17 cellular contexts compared by ENCODE assay signal in genomic region chr19:50204081-50204428, GRCh38. TPM values are rescaled to one million over a fixed set of nuclear protein-coding genes. Genes with fewer than 3 reads are reported as not detected.
DNase-seq lines count a peak whose midpoint lies in the region; TF ChIP-seq lines count a peak whose summit lies in the region.
"Had no signal": no experiment of that assay in that cellular context is flagged by ENCODE, and none has a peak within 500 bp of the region (broad histone marks: within the 10 kb centered on the region; RNA-seq: fewer than 3 reads in every experiment).

No MANE protein-coding gene starts in this region.

- CTCF ChIA-PET in HEK293 (lab: Yijun Ruan, JAX) = interaction anchor here (1.0 kb wide), 1 partner anchor 39 kb away, joined by 7 read pairs; no protein-coding TSS in a partner anchor

- H3K27me3 ChIP-seq in mesendoderm (ENCODE audit: insufficient read depth, low read length, poor library complexity) (no peaks in the 10 kb centered on the region), stomach (peaks cover 0 to 77% (median 41%) of the 10 kb centered on the region in 3 donors)
- H3K27me3 ChIP-seq: BE2C had no signal

- no peak for TF ChIP-seq CTCF in HEK293 (tag by site-specific recombination; IDR thresholded peaks at IDR 0.05)
- TF ChIP-seq CTCF in chondrocyte (IDR thresholded peaks at IDR 0.05) = no peak
- TF ChIP-seq CTCF in stomach (IDR thresholded peaks at IDR 0.05) = no peak
- no peak for TF ChIP-seq CTCF in CD14-positive monocyte (IDR thresholded peaks at IDR 0.05)

- H3K27ac Mint-ChIP-seq in chondrocyte (ENCODE audit: unreplicated experiment) (no peak overlapping the region), CD14-positive monocyte (no peak overlapping the region)
- H3K27ac Mint-ChIP-seq: activated CD8-positive, alpha-beta T cell treated with anti-CD3 and anti-CD28 coated beads for 36 hours; immature natural killer cell; natural killer cell had no signal

- no CpG with 5 or more reads among the region's 7 CpGs for WGBS in mesendoderm (ENCODE audit: extremely low coverage, insufficient coverage, low lambda C conversion rate)
- 43 to 53% (median 50%) methylated on average over 7 of the region's 7 CpGs for WGBS in stomach, 5 donors

- H3K4me3 ChIP-seq in HEK293 (ENCODE audit: low read depth, low read length) = peak overlapping the region; percentile 53; the same call in 1 of the 2 replicates
- H3K4me3 ChIP-seq in mesendoderm (ENCODE audit: low read length) = no peak overlapping the region
- peak overlapping the region; percentile 55 to 64 (median 58) for H3K4me3 ChIP-seq in stomach

- intact Hi-C loops in stomach (cut with DNase I; ENCODE audit: low total_unique reads) (no loop called here), CD14-positive monocyte (cut with micrococcal nuclease) (no loop called here)

- H3K27ac ChIP-seq in HEK293 (ENCODE audit: extremely low read depth, low read depth, low read length) = no peak overlapping the region
- no peak overlapping the region for H3K27ac ChIP-seq in mesendoderm (ENCODE audit: low read depth, low read length)
- H3K27ac ChIP-seq in stomach = peak overlapping the region; percentile 87 to 91 (median 88)

- H2BK120ac ChIP-seq in mesendoderm (ENCODE audit: low read depth, low read length) = no peak overlapping the region

- TF ChIP-seq POLR2A in stomach (IDR thresholded peaks at IDR 0.05) = no peak

- H3K36me3 Mint-ChIP-seq in chondrocyte (ENCODE audit: low read depth) (peaks cover 1% of the 10 kb centered on the region), CD14-positive monocyte (no peaks in the 10 kb centered on the region)
- H3K36me3 Mint-ChIP-seq: immature natural killer cell, natural killer cell had no signal

- H4K5ac ChIP-seq in mesendoderm (ENCODE audit: low read length) = no peak overlapping the region

- H3K18ac ChIP-seq in mesendoderm (ENCODE audit: low read length) = no peak overlapping the region

- TF ChIP-seq EP300 in stomach (IDR thresholded peaks at IDR 0.05) = no peak

- H3K4ac ChIP-seq in mesendoderm (ENCODE audit: low read depth, low read length) = no peak overlapping the region

- peak overlapping the region; percentile 61 for H3K4me3 Mint-ChIP-seq in chondrocyte (ENCODE audit: unreplicated experiment)
- peak overlapping the region in 1 of 2 donors; percentile 66 for H3K4me3 Mint-ChIP-seq in CD14-positive monocyte
- H3K4me3 Mint-ChIP-seq: activated CD8-positive, alpha-beta T cell treated with anti-CD3 and anti-CD28 coated beads for 36 hours; natural killer cell had no signal

- peaks cover 5% of the 10 kb centered on the region for H3K4me1 Mint-ChIP-seq in chondrocyte (ENCODE audit: low read depth)
- H3K4me1 Mint-ChIP-seq in CD14-positive monocyte = no peaks in the 10 kb centered on the region
- H3K4me1 Mint-ChIP-seq: natural killer cell had no signal

- H3K56ac ChIP-seq in mesendoderm (ENCODE audit: low read length) = peak overlapping the region; percentile 81

- no peak overlapping the region for H2AK5ac ChIP-seq in mesendoderm (ENCODE audit: low read length)

- H3K4me1 ChIP-seq in HEK293 (ENCODE audit: control insufficient read depth, insufficient read depth, low read length) (peaks cover 3% of the 10 kb centered on the region; the same call in 1 of the 2 replicates), mesendoderm (ENCODE audit: control insufficient read depth, low read depth, low read length) (no peaks in the 10 kb centered on the region), stomach (peaks cover 3 to 39% (median 34%) of the 10 kb centered on the region in 4 donors)
- H3K4me1 ChIP-seq: BE2C had no signal

- POLR2A ChIA-PET in HEK293 (lab: Yijun Ruan, JAX) = interaction anchor here (1.2 kb wide), 2 partner anchors 31 to 180 kb away, joined by 4 to 8 read pairs; partner anchors contain the start of gene POLD1

- DNase-seq in chondrocyte (ENCODE audit: low spot score) (peak; percentile 13), mesendoderm (no peak), stomach (no peak), hippocampal formation (lab: John Stamatoyannopoulos, UW) (no peak), DMS114 treated with DMSO at 0.1 percent for 48 hours (lab: John Stamatoyannopoulos, UW; ENCODE audit: unreplicated experiment) (no peak), dedifferentiated amniotic fluid mesenchymal stem cell (ENCODE audit: extremely low spot score) (no peak), CD14-positive monocyte (ENCODE audit: low spot score) (no peak)
- DNase-seq: activated gamma-delta T cell treated with Interleukin-2 at 50 U/mL for 16 hours, natural killer cell, T-helper 9 cell had no signal

- H2BK15ac ChIP-seq in mesendoderm (replicated peaks; ENCODE audit: low read depth) = no peak overlapping the region

- no peaks in the 10 kb centered on the region for H3K79me2 ChIP-seq in mesendoderm (ENCODE audit: control insufficient read depth, insufficient read depth, low read length)

- no peaks in the 10 kb centered on the region for H3K79me1 ChIP-seq in mesendoderm (ENCODE audit: low read length)

- H4K8ac ChIP-seq in mesendoderm (ENCODE audit: low read depth, low read length) = no peak overlapping the region

- H3K9me3 Mint-ChIP-seq in chondrocyte (ENCODE audit: low read depth) (no peaks in the 10 kb centered on the region), CD14-positive monocyte (peaks cover 0 to 18% (median 8%) of the 10 kb centered on the region in 7 donors)
- H3K9me3 Mint-ChIP-seq: activated CD8-positive, alpha-beta T cell treated with anti-CD3 and anti-CD28 coated beads for 36 hours; immature natural killer cell; natural killer cell had no signal

- no peak overlapping the region for H3K23ac ChIP-seq in mesendoderm (ENCODE audit: low read length)

- peaks cover 26% of the 10 kb centered on the region for H3K27me3 Mint-ChIP-seq in chondrocyte (ENCODE audit: low read depth)
- H3K27me3 Mint-ChIP-seq in CD14-positive monocyte (ENCODE audit: low read depth in 3 of 3) = peaks cover 61 to 73% (median 61%) of the 10 kb centered on the region in 3 donors

- H3K9me3 ChIP-seq in HEK293 (ENCODE audit: control insufficient read depth, insufficient read depth, low read depth, low read length) = no peaks in the 10 kb centered on the region
- no peaks in the 10 kb centered on the region for H3K9me3 ChIP-seq in stomach

- H2BK5ac ChIP-seq in mesendoderm (ENCODE audit: low read length) = no peak overlapping the region

- peak overlapping the region; percentile 61 for H3K9ac ChIP-seq in mesendoderm (ENCODE audit: low read length)

- peak overlapping the region; percentile 48 for H3K4me2 ChIP-seq in mesendoderm (ENCODE audit: low read length)

- H3K36me3 ChIP-seq in HEK293 (ENCODE audit: control insufficient read depth in 2 of 2, insufficient read depth in 1 of 2, low read length in 2 of 2) (no peaks in the 10 kb centered on the region), mesendoderm (ENCODE audit: control insufficient read depth, insufficient read depth, low read length) (no peaks in the 10 kb centered on the region), stomach (no peaks in the 10 kb centered on the region)
- H3K36me3 ChIP-seq: BE2C had no signal

TF ChIP-seq in HEK293, 187 proteins besides CTCF, POLR2A, EP300 and RAD21 (continues in another document):
- TF ChIP-seq ZNF10 (tag by site-specific recombination; IDR thresholded peaks at IDR 0.05) (no peak), ZFP3 (tag by site-specific recombination; IDR thresholded peaks at IDR 0.05; ENCODE audit: low read depth) (no peak), ZNF768 (tag by site-specific recombination; IDR thresholded peaks at IDR 0.05) (0 out of 2 replicates have a peak, but pooled peaks have one; percentile 3), ZNF280C (tag by site-specific recombination; IDR thresholded peaks at IDR 0.05) (no peak), ZNF792 (tag by site-specific recombination; IDR thresholded peaks at IDR 0.05) (no peak), ZNF623 (tag by site-specific recombination; IDR thresholded peaks at IDR 0.05) (0 out of 2 replicates have a peak, but pooled peaks have one; percentile 8), ZNF202 (tag by site-specific recombination; IDR thresholded peaks at IDR 0.05; ENCODE audit: borderline replicate concordance) (no peak), ZNF513 (tag by site-specific recombination; IDR thresholded peaks at IDR 0.05) (no peak), ZNF335 (tag by site-specific recombination; conservative IDR thresholded peaks at IDR 0.05) (0 out of 2 replicates have a peak, but pooled peaks have one; percentile 53)

RNA-seq across cellular contexts. Expression of gene MYH14, which starts 0.6 kb away (rescaled TPM):
- total RNA-seq in chondrocyte (0.68 to 10.2 TPM (median 8.6 TPM) in 3 replicates), stomach (100 to 1,000 TPM in 1 of 5 donors, 10 to 100 TPM in 4; 21.6 to 392 (median 62.5) TPM)
- polyA plus RNA-seq in mesendoderm (2013, experiment 1 of 2) = 4.5 TPM
- 4.7 TPM for polyA plus RNA-seq in mesendoderm (2013, experiment 2 of 2)
- polyA plus RNA-seq in stomach (10 to 100 TPM; 23.7 to 54.2 (median 27.9) TPM), CD14-positive monocyte (not detected)
- total RNA-seq: activated CD8-positive, alpha-beta T cell treated with anti-CD3 and anti-CD28 coated beads for 36 hours; fibroblast of lung; natural killer cell had no signal
- polyA plus RNA-seq: fibroblast of lung, immature natural killer cell had no signal

RNA-seq across cellular contexts. Expression of gene IZUMO2, which starts 41.0 kb away (rescaled TPM):
- not detected in 3 replicates for total RNA-seq in chondrocyte
- 0.53 TPM for polyA plus RNA-seq in mesendoderm (2013, experiment 1 of 2)
- polyA plus RNA-seq in mesendoderm (2013, experiment 2 of 2) = 0.87 TPM
- total RNA-seq in stomach = not detected
- not detected for polyA plus RNA-seq in stomach
- polyA plus RNA-seq in CD14-positive monocyte = not detected
- total RNA-seq: activated CD8-positive, alpha-beta T cell treated with anti-CD3 and anti-CD28 coated beads for 36 hours; fibroblast of lung; natural killer cell; NCI-H460; RPMI7951 had no signal
- polyA plus RNA-seq: fibroblast of lung, immature natural killer cell had no signal

Comparison
In these comparisons a context has a peak if more than half of its experiments do, and no peak if none do; other contexts are left out.
1. H3K27ac ChIP-seq: peak in stomach (5 of 5); none in HEK293 (single experiment) and mesendoderm (single experiment).